Comparison of ENCODE assay signal across 8 cellular contexts in the genomic region with DNA sequence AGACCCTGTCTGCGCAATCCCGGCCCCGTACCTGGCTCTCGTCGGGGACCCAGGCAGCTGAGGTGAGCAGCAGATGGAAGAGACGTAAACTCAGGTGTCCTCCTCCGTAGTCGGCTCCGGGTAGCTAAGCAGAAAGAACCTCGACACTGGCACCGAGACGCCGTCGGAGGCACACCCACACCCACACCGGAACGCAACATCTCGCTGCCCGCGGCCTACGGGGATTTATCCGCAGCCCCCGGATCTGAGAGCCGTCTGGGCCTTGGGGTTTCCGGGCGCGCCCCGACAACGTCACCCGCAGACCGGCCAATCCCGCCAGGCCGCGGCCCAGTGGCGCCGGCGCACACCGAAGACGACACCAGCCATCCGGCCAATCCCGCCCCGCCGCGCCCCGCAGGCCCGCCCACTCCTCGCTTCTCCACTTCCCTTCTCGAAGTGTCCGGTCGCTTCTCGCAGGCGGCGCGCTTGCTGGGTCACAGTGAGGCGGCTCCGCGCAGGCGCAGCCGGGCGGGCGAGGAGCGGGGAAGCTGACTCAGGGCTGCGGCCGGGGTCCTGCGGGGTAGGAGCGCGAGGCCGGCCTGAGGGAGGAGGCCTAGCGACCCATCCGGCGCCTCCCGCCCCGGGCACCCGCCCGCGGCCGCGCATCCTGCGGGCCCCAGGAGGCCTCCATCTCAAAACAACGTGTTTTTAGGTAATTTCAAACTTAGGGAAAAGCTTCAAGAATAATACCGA. TPM values are rescaled to one million over a fixed set of nuclear protein-coding genes. Genes with fewer than 3 reads are reported as not detected.
DNase-seq lines count a peak whose midpoint lies in the region; ATAC-seq, FAIRE-seq and TF ChIP-seq lines count a peak whose summit lies in the region.

A gene with protein sequence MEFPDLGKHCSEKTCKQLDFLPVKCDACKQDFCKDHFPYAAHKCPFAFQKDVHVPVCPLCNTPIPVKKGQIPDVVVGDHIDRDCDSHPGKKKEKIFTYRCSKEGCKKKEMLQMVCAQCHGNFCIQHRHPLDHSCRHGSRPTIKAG (minus strand): TSS at position 264 of the 732 bp plus-strand sequence. CDS start 1,984 bp downstream, outside the sequence.

- DNase-seq in AG08395 (ENCODE audit: low spot score) (peak; percentile 99), NCI-H2227 treated with DMSO at 0.1 percent for 48 hours (lab: John Stamatoyannopoulos, UW) (peak; percentile 94), mammary epithelial cell (peak; percentile 98), iPS-NIHi11 (ENCODE audit: low spot score) (peak; percentile 100), small intestine (peak; percentile 97)

- dilution Hi-C loops in mammary epithelial cell (cut with HindIII; ENCODE audit: low sequenced_read_pairs): no loop called here

- H3K4me3 ChIP-seq in WI38 (ENCODE audit: low read depth, low read length) (peak within 1 kb of the TSS; percentile 82), mammary epithelial cell (replicated peaks in 1 of 3; ENCODE audit: insufficient read depth in 1 of 3, low read depth in 2 of 3, low read length in 3 of 3) (peak within 1 kb of the TSS; percentile 97 to 100 (median 98)), small intestine (ENCODE audit: low read depth in 1 of 2, low read length in 2 of 2) (peak within 1 kb of the TSS; percentile 90 to 97)

- H4K20me1 ChIP-seq in mammary epithelial cell (ENCODE audit: insufficient read depth, low read length): no peaks in the 10 kb centered on the region

- peak within 1 kb of the TSS; percentile 97 for H3K9ac ChIP-seq in mammary epithelial cell (ENCODE audit: insufficient read depth, low read length)

- H3K4me1 ChIP-seq in mammary epithelial cell (ENCODE audit: insufficient read depth, low read length): peaks cover 20% of the 10 kb centered on the region
- peaks cover 7 to 10% of the 10 kb centered on the region in 2 donors for H3K4me1 ChIP-seq in small intestine (ENCODE audit: control insufficient read depth in 2 of 2, insufficient read depth in 1 of 2, low read depth in 1 of 2, low read length in 1 of 2)

- in situ Hi-C loops in mammary epithelial cell (cut with MboI; ENCODE audit: low sequenced_read_pairs in 2 of 2): no loop called here

- WGBS in mammary epithelial cell (ENCODE audit: low coverage, missing lambda C conversion rate): 3% methylated on average over 17 of the region's 80 CpGs
- 0 to 1% (median 0%) methylated on average over 54 to 80 of the region's 80 CpGs for WGBS in small intestine, 3 donors

- no peak for FAIRE-seq in small intestine (lab: Jason Lieb, UNC)

- ATAC-seq in GM18909 (IDR thresholded peaks at IDR 0.05; ENCODE audit: poor library complexity, unreplicated experiment): peak; percentile 97
- peak; percentile 95 for ATAC-seq in HG03159 (IDR thresholded peaks at IDR 0.05; ENCODE audit: unreplicated experiment)

- intact Hi-C loops in mammary epithelial cell (cut with micrococcal nuclease): loop anchor here (1.0 kb wide), 1 partner anchor 22 kb away; a partner anchor contains a TSS

- H3K79me2 ChIP-seq in mammary epithelial cell (ENCODE audit: insufficient read depth, low read length): peaks cover 56% of the 10 kb centered on the region

- CTCF ChIA-PET in mammary epithelial cell (lab: Charles Lee; ENCODE audit: low non-redundant PET): no interaction called here

- H3K9me3 ChIP-seq in mammary epithelial cell (replicated peaks; ENCODE audit: insufficient read depth, low read length) (no peaks in the 10 kb centered on the region), small intestine (ENCODE audit: control insufficient read depth, low read depth) (no peaks in the 10 kb centered on the region)

- TF ChIP-seq CTCF in WI38 (IDR thresholded peaks at IDR 0.05; ENCODE audit: low read depth, low read length) (no peak), mammary epithelial cell (conservative IDR thresholded peaks at IDR 0.05 in 1 of 2, IDR thresholded peaks at IDR 0.05 in 1 of 2; ENCODE audit: extremely low read depth in 1 of 2, insufficient read depth in 1 of 2, low read depth in 1 of 2, low read length in 2 of 2) (no peak)

- peak within 1 kb of the TSS; percentile 81 for H3K27ac ChIP-seq in mammary epithelial cell (ENCODE audit: insufficient read depth, low read depth, low read length)
- H3K27ac ChIP-seq in small intestine (ENCODE audit: low read depth in 1 of 2, low read length in 1 of 2): peak within 1 kb of the TSS; percentile 83 to 93

- H3K27me3 ChIP-seq in mammary epithelial cell (ENCODE audit: insufficient read depth, low read length) (no peaks in the 10 kb centered on the region), small intestine (ENCODE audit: control insufficient read depth in 2 of 2, insufficient read depth in 2 of 2, low read length in 2 of 2) (no peaks in the 10 kb centered on the region)

- H2AFZ ChIP-seq in mammary epithelial cell (ENCODE audit: low read depth, low read length): peak within 1 kb of the TSS; percentile 93

- H3K36me3 ChIP-seq in mammary epithelial cell (ENCODE audit: insufficient read depth, low read length): peaks cover 7% of the 10 kb centered on the region
- peaks cover 2 to 4% of the 10 kb centered on the region in 2 donors for H3K36me3 ChIP-seq in small intestine (ENCODE audit: control insufficient read depth in 2 of 2, insufficient read depth in 2 of 2, low read length in 2 of 2)

- H3K4me2 ChIP-seq in mammary epithelial cell (ENCODE audit: insufficient read depth, low read depth, low read length): peak within 1 kb of the TSS; percentile 90

- BruUV-seq in mammary epithelial cell (replicated peaks; lab: Mats Ljungman, UMichigan): TSS peak; percentile 17

RNA-seq across cellular contexts. Expression of the gene that starts here (rescaled TPM):
- 10 to 100 TPM; 11.5 to 20.8 TPM for total RNA-seq in mammary epithelial cell
- polyA plus RNA-seq in mammary epithelial cell: 24.1 TPM
- 10.2 TPM for polyA minus RNA-seq in mammary epithelial cell
- 10 to 100 TPM; 29.4 to 84.5 (median 71.6) TPM for polyA plus RNA-seq in small intestine

Comparison
In these comparisons a context has a peak if more than half of its experiments do, and no peak if none do; other contexts are left out.
1. Peak in every context shown above with its lines: DNase-seq, ATAC-seq, H3K4me3 ChIP-seq and H3K27ac ChIP-seq.